In the genomic region with DNA sequence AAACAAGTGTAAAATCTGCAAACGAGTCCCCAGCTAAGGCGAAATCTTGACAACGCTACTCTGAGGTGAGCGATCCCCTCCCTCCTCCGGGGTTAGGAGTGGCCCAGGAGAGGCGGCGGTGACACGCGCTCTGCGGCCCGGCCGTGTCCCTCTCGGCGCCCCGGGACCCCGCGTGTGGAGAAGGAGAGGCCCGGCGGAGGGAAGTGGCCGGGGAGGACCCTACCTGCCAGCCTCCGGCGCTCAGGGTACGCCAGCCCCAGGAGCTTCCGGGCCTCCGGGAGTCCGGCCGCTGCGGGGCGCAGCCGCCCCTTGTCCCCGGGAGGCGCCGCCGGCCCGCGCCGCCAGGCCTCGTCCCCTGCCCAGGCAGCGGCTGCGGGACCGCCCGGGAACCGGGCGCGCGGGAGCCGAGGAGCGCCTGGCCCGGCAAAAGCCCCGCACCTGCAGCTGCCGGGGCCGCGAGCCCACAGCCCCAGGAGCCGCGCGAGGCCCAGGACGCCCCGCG, we compare ENCODE assay signal across 8 cellular contexts. TPM values are rescaled to one million over a fixed set of nuclear protein-coding genes. Genes with fewer than 3 reads are reported as not detected.
A peak's percentile ranks its signal among the peaks of the same experiment; 100 is the strongest.
DNase-seq lines count a peak whose midpoint lies in the region; ATAC-seq and TF ChIP-seq lines count a peak whose summit lies in the region.

No MANE protein-coding gene starts in this region.

- H3K4me3 ChIP-seq in OCI-LY1 (ENCODE audit: low read depth, low read length, poor library complexity, severe bottlenecking) (peak overlapping the region; percentile 78), gastroesophageal sphincter (peak overlapping the region; percentile 76 to 97), neural progenitor cell (peak overlapping the region; percentile 78)

- peaks cover 3% of the 10 kb centered on the region for H3K36me3 Mint-ChIP-seq in neural progenitor cell

- H3K4me1 ChIP-seq in OCI-LY1 (ENCODE audit: insufficient read depth, low read length, severe bottlenecking) (peaks cover 33% of the 10 kb centered on the region), gastroesophageal sphincter (peaks cover under 1 to 60% (median 31%) of the 10 kb centered on the region in 3 donors), neural progenitor cell (peaks cover 21% of the 10 kb centered on the region)

- TF ChIP-seq CTCF in OCI-LY1 (IDR thresholded peaks at IDR 0.05; ENCODE audit: low read length) = no peak; the same call in 1 of the 2 replicates
- TF ChIP-seq CTCF in gastroesophageal sphincter (IDR thresholded peaks at IDR 0.05) = peak in 2 of 4 experiments; percentile 15 to 45
- no peak for TF ChIP-seq CTCF in neural progenitor cell (IDR thresholded peaks at IDR 0.05)

- H3K9me3 ChIP-seq in OCI-LY1 (ENCODE audit: low read length) (no peaks in the 10 kb centered on the region), gastroesophageal sphincter (no peaks in the 10 kb centered on the region), neural progenitor cell (ENCODE audit: low read depth) (no peaks in the 10 kb centered on the region)

- no peaks in the 10 kb centered on the region for H3K79me2 ChIP-seq in OCI-LY1 (ENCODE audit: insufficient read depth, low read length)
- peaks cover 39% of the 10 kb centered on the region for H3K79me2 ChIP-seq in neural progenitor cell (ENCODE audit: low read depth)

- peak; percentile 50 for DNase-seq in NK-92 treated with Interleukin-12 subunit alpha and Interleukin-12 subunit beta, amount 100 ng/mL, for 24 hours (lab: John Stamatoyannopoulos, UW)
- no peak for DNase-seq in NK-92 (lab: John Stamatoyannopoulos, UW; ENCODE audit: unreplicated experiment)
- peak; percentile 18 for DNase-seq in activated T-helper 9 cell treated with anti-CD3 and anti-CD28 coated beads, Interleukin-2, amount 50 U/mL, for 16 hours (ENCODE audit: low read depth)
- peak; percentile 63 for DNase-seq in neural progenitor cell (ENCODE audit: low spot score)
- peak; percentile 55 for DNase-seq in ureter (ENCODE audit: low spot score)

- TF ChIP-seq POLR2A in gastroesophageal sphincter (IDR thresholded peaks at IDR 0.05) = no peak

- H3K27me3 Mint-ChIP-seq in neural progenitor cell (ENCODE audit: insufficient read depth, low read depth) = peaks cover 7% of the 10 kb centered on the region

- WGBS in gastroesophageal sphincter (ENCODE audit: low coverage in 1 of 2), 2 donors = 0% methylated on average over 3 of the region's 59 CpGs

- H3K36me3 ChIP-seq in OCI-LY1 (ENCODE audit: insufficient read depth, low read length) = no peaks in the 10 kb centered on the region
- H3K36me3 ChIP-seq in gastroesophageal sphincter = no peaks in the 10 kb centered on the region
- no peaks in the 10 kb centered on the region for H3K36me3 ChIP-seq in neural progenitor cell

- H3K9me3 Mint-ChIP-seq in neural progenitor cell = no peaks in the 10 kb centered on the region

- peak; percentile 27 for ATAC-seq in HG02852 (IDR thresholded peaks at IDR 0.05; ENCODE audit: unreplicated experiment)
- peak; percentile 32 for ATAC-seq in gastroesophageal sphincter

- peaks cover 32% of the 10 kb centered on the region for H3K4me1 Mint-ChIP-seq in neural progenitor cell

- H3K4me2 ChIP-seq in OCI-LY1 (ENCODE audit: low read length) (peak overlapping the region; percentile 80), neural progenitor cell (peak overlapping the region; percentile 78)

- H3K4me3 Mint-ChIP-seq in neural progenitor cell = peak overlapping the region; percentile 92

- H3K9ac ChIP-seq in OCI-LY1 (ENCODE audit: low read length) (peak overlapping the region; percentile 76), neural progenitor cell (peak overlapping the region; percentile 31)

- no peaks in the 10 kb centered on the region for H4K20me1 ChIP-seq in OCI-LY1 (ENCODE audit: insufficient read depth, low read length)
- peaks cover 22% of the 10 kb centered on the region for H4K20me1 ChIP-seq in neural progenitor cell (ENCODE audit: low read depth)

- H2AFZ ChIP-seq in OCI-LY1 (ENCODE audit: low read length) = no peak overlapping the region
- no peak overlapping the region for H2AFZ ChIP-seq in neural progenitor cell (replicated peaks)

- TF ChIP-seq EP300 in gastroesophageal sphincter (IDR thresholded peaks at IDR 0.05) = no peak

- H3K27ac ChIP-seq in OCI-LY1 (ENCODE audit: low read depth, low read length, poor library complexity, severe bottlenecking) (peak overlapping the region; percentile 77), gastroesophageal sphincter (peak overlapping the region; percentile 89 to 98 (median 96)), neural progenitor cell (no peak overlapping the region)

- H3F3A ChIP-seq in OCI-LY1 (ENCODE audit: insufficient read depth, low read length) (no peaks in the 10 kb centered on the region), neural progenitor cell (ENCODE audit: low read depth) (peaks cover 16% of the 10 kb centered on the region)

- H3K27ac Mint-ChIP-seq in neural progenitor cell = no peak overlapping the region

- no peaks in the 10 kb centered on the region for H3K9me2 ChIP-seq in OCI-LY1 (ENCODE audit: low read depth, low read length)

- H3K27me3 ChIP-seq in OCI-LY1 (ENCODE audit: insufficient read depth, low read length) (no peaks in the 10 kb centered on the region), gastroesophageal sphincter (no peaks in the 10 kb centered on the region), neural progenitor cell (peaks cover 27% of the 10 kb centered on the region)

RNA-seq across cellular contexts. Expression of gene ABCB10, which starts 0.5 kb away (rescaled TPM):
- total RNA-seq in gastroesophageal sphincter (10 to 100 TPM; 14.1 to 21.8 (median 18.1) TPM), neural progenitor cell (ENCODE audit: low replicate concordance) (11.6 and 11.9 TPM in 2 replicates), ureter (13.7 TPM)

RNA-seq across cellular contexts. Expression of gene NUP133, which starts 49.8 kb away (rescaled TPM):
- total RNA-seq in gastroesophageal sphincter = 10 to 100 TPM; 20.5 to 30.2 (median 26.7) TPM
- 65.3 and 89.3 TPM in 2 replicates for total RNA-seq in neural progenitor cell (ENCODE audit: low replicate concordance)
- 39.7 TPM for total RNA-seq in ureter
